8 cellular contexts compared by ENCODE assay signal in the genomic region with DNA sequence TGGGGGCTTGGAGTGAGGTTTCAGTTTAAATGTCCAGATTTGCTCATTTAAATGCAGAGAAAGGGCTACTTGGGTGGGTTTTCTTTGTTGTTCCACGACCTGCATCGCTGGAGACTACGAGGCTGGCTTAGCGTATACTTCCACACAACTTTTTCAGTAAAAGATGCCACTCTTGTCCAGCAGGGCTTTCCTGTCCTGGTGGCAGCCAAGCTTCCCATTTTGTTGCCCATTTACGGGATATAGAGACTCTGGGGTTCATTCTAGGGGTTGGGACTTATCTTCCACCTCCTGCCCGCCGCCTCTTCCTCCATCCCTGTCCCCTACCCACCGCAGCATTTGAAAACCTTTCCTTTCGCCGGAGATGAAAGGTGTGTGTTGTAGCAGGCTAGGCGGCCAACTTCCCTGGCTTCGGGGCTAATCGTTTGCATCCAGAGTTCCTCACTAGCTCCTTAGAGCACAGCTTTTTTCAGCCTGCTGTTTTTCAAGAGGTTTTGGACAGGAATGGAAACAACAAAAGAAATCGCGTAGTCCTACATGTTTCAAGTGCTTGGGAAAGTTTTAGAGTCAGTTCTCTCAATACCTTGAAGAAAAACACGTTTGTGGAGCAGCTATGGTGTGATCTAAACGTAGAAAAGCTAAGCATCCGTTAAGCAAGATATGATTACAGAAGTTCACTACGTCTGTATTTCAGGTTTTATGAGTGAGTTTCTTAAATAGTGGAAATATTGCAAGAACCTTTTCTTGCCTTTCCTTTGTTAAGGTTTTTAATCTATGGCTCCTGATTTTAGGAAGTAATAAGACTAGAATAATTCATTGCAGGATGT.
DNase-seq lines count a peak whose midpoint lies in the region; ATAC-seq and TF ChIP-seq lines count a peak whose summit lies in the region.

No MANE protein-coding gene starts in this region.

- peak; percentile 14 for ATAC-seq in HG02610 (IDR thresholded peaks at IDR 0.05; ENCODE audit: unreplicated experiment)
- ATAC-seq in GM18519 (IDR thresholded peaks at IDR 0.05; ENCODE audit: low FRiP score, unreplicated experiment): no peak

- peak; percentile 60 for DNase-seq in activated CD8-positive, alpha-beta memory T cell treated with anti-CD3 and anti-CD28 coated beads for 24 hours
- DNase-seq in activated CD8-positive, alpha-beta memory T cell treated with anti-CD3 and anti-CD28 coated beads, Interleukin-2, amount 50 U/mL, for 4 hours: no peak
- DNase-seq in NCI-H774 (lab: John Stamatoyannopoulos, UW) (peak; percentile 8), choroid plexus epithelial cell (ENCODE audit: low read depth) (peak; percentile 20), NCI-H1048 (lab: John Stamatoyannopoulos, UW) (no peak)

- TF ChIP-seq CTCF in choroid plexus epithelial cell (conservative IDR thresholded peaks at IDR 0.05; ENCODE audit: low read depth, low read length): peak; percentile 26

- peak overlapping the region; percentile 59 for H3K9ac ChIP-seq in mucosa of stomach (ENCODE audit: low read length)

- peaks cover 12% of the 10 kb centered on the region for H3K4me1 ChIP-seq in mucosa of stomach (ENCODE audit: control insufficient read depth, insufficient read depth, low read length)

- H3K9me3 ChIP-seq in mucosa of stomach (ENCODE audit: control insufficient read depth, low read length): no peaks in the 10 kb centered on the region

- no peaks in the 10 kb centered on the region for H3K36me3 ChIP-seq in mucosa of stomach (ENCODE audit: control insufficient read depth, insufficient read depth, low read length)

- H3K4me3 ChIP-seq in choroid plexus epithelial cell (ENCODE audit: low read depth, low read length) (peak overlapping the region; percentile 70), mucosa of stomach (ENCODE audit: low read length) (peak overlapping the region; percentile 66)

- H3K27me3 ChIP-seq in mucosa of stomach (ENCODE audit: control insufficient read depth, insufficient read depth, low read length): peaks cover 9% of the 10 kb centered on the region

Comparison
In these comparisons a context has a peak if more than half of its experiments do, and no peak if none do; other contexts are left out.
1. DNase-seq: peak in activated CD8-positive, alpha-beta memory T cell treated with anti-CD3 and anti-CD28 coated beads for 24 hours (single experiment), NCI-H774 (single experiment) and choroid plexus epithelial cell (single experiment); none in activated CD8-positive, alpha-beta memory T cell treated with anti-CD3 and anti-CD28 coated beads, Interleukin-2, amount 50 U/mL, for 4 hours (single experiment) and NCI-H1048 (single experiment).